10 cellular contexts compared by ENCODE assay signal in genomic region chr15:34754674-34755418, GRCh38. TPM values are rescaled to one million over a fixed set of nuclear protein-coding genes. Genes with fewer than 3 reads are reported as not detected.
DNase-seq lines count a peak whose midpoint lies in the region; ATAC-seq and TF ChIP-seq lines count a peak whose summit lies in the region.
"Had no signal": no experiment of that assay in that cellular context is flagged by ENCODE, and none has a peak within 500 bp of the region (broad histone marks: within the 10 kb centered on the region; RNA-seq: fewer than 3 reads in every experiment).

Gene GJD2 (minus strand): TSS chr15:34754998. CDS start chr15:34754488, 510 bp downstream.

- H3K4me1 Mint-ChIP-seq in naive thymus-derived CD4-positive, alpha-beta T cell: peaks cover 2 to 12% (median 5%) of the 10 kb centered on the region in 7 donors

- intact Hi-C loops in naive thymus-derived CD4-positive, alpha-beta T cell (cut with micrococcal nuclease): no loop called here

- H3K27me3 ChIP-seq in naive thymus-derived CD4-positive, alpha-beta T cell (ENCODE audit: control insufficient read depth in 2 of 2, insufficient read depth in 2 of 2, low read length in 2 of 2): peaks cover 0 to 3% of the 10 kb centered on the region in 2 donors

- CTCF ChIA-PET in AG04449 (lab: Yijun Ruan, JAX): interaction anchor here (0.9 kb wide), 1 partner anchor 165 kb away, joined by 4 read pairs; no protein-coding TSS in a partner anchor
- CTCF ChIA-PET in HEK293 (lab: Yijun Ruan, JAX): no interaction called here
- CTCF ChIA-PET in naive thymus-derived CD4-positive, alpha-beta T cell (lab: Charles Lee): no interaction called here

- no peak for ATAC-seq in naive thymus-derived CD4-positive, alpha-beta T cell
- ATAC-seq in HG03378 (IDR thresholded peaks at IDR 0.05; ENCODE audit: unreplicated experiment) (no peak), GM18909 (IDR thresholded peaks at IDR 0.05; ENCODE audit: poor library complexity, unreplicated experiment) (no peak)

- TF ChIP-seq CTCF in AG04449 (IDR thresholded peaks at IDR 0.05; ENCODE audit: insufficient read depth, low read length, missing control alignments): no peak
- 0 out of 2 replicates have a peak, but pooled peaks have one; percentile 11 for TF ChIP-seq CTCF in HEK293 (tag by site-specific recombination; IDR thresholded peaks at IDR 0.05)
- TF ChIP-seq CTCF in coronary artery (IDR thresholded peaks at IDR 0.05): no peak

- H3K27ac Mint-ChIP-seq in naive thymus-derived CD4-positive, alpha-beta T cell: no peak within 1 kb of the TSS

- no peak for DNase-seq in AG04449 (ENCODE audit: low read depth, low spot score)
- no peak for DNase-seq in coronary artery (ENCODE audit: low spot score)
- DNase-seq in naive thymus-derived CD4-positive, alpha-beta T cell: no peak
- no peak for DNase-seq in pons (ENCODE audit: low spot score)
- no peak for DNase-seq in cerebellar nuclear complex (lab: John Stamatoyannopoulos, UW)
- DNase-seq: GDM1 had no signal

- POLR2A ChIA-PET in AG04449 (lab: Yijun Ruan, JAX): no interaction called here
- POLR2A ChIA-PET in HEK293 (lab: Yijun Ruan, JAX): no interaction called here
- POLR2A ChIA-PET in naive thymus-derived CD4-positive, alpha-beta T cell (lab: Charles Lee): no interaction called here

- no peaks in the 10 kb centered on the region for H3K9me3 ChIP-seq in HEK293 (ENCODE audit: control insufficient read depth, insufficient read depth, low read depth, low read length)
- H3K9me3 ChIP-seq in naive thymus-derived CD4-positive, alpha-beta T cell (ENCODE audit: control insufficient read depth in 2 of 3, low read length in 3 of 3): no peaks in the 10 kb centered on the region

- no peaks in the 10 kb centered on the region for H3K36me3 ChIP-seq in HEK293 (ENCODE audit: control insufficient read depth in 2 of 2, insufficient read depth in 1 of 2, low read length in 2 of 2)
- no peaks in the 10 kb centered on the region for H3K36me3 ChIP-seq in naive thymus-derived CD4-positive, alpha-beta T cell (ENCODE audit: control insufficient read depth in 2 of 3, insufficient read depth in 3 of 3, low read length in 3 of 3)

- H3K27ac ChIP-seq in HEK293 (ENCODE audit: extremely low read depth, low read depth, low read length): no peak within 1 kb of the TSS
- H3K27ac ChIP-seq in coronary artery: no peak within 1 kb of the TSS
- no peak within 1 kb of the TSS for H3K27ac ChIP-seq in naive thymus-derived CD4-positive, alpha-beta T cell (ENCODE audit: low read depth, low read length)

- peak within 1 kb of the TSS in 7 of 10 donors; percentile 16 to 76 (median 58) for H3K4me3 Mint-ChIP-seq in naive thymus-derived CD4-positive, alpha-beta T cell

- H3K27me3 Mint-ChIP-seq in naive thymus-derived CD4-positive, alpha-beta T cell: peaks cover 66 to 81% (median 76%) of the 10 kb centered on the region in 5 donors

- H3K36me3 Mint-ChIP-seq in naive thymus-derived CD4-positive, alpha-beta T cell: no peaks in the 10 kb centered on the region

- peaks cover 0 to 13% (median 0%) of the 10 kb centered on the region in 11 donors for H3K9me3 Mint-ChIP-seq in naive thymus-derived CD4-positive, alpha-beta T cell

- H3K4me1 ChIP-seq in HEK293 (ENCODE audit: control insufficient read depth, insufficient read depth, low read length): no peaks in the 10 kb centered on the region
- no peaks in the 10 kb centered on the region for H3K4me1 ChIP-seq in naive thymus-derived CD4-positive, alpha-beta T cell (ENCODE audit: control insufficient read depth in 2 of 2, insufficient read depth in 2 of 2, low read length in 2 of 2)

- peak within 1 kb of the TSS; percentile 12 for H3K4me3 ChIP-seq in AG04449 (ENCODE audit: low read depth, low read length)
- peak within 1 kb of the TSS; percentile 26 for H3K4me3 ChIP-seq in HEK293 (ENCODE audit: low read depth, low read length)
- H3K4me3 ChIP-seq in coronary artery: peak within 1 kb of the TSS; percentile 61
- H3K4me3 ChIP-seq in naive thymus-derived CD4-positive, alpha-beta T cell (ENCODE audit: low read length): no peak within 1 kb of the TSS

TF ChIP-seq in HEK293, 187 proteins besides CTCF, POLR2A, EP300 and RAD21:
- TF ChIP-seq ZFHX2 (tag by site-specific recombination; conservative IDR thresholded peaks at IDR 0.05) (peak; percentile 17; the same call in 1 of the 2 replicates), ZNF394 (tag by site-specific recombination; IDR thresholded peaks at IDR 0.05; ENCODE audit: borderline replicate concordance) (no peak), ZBTB48 (tag by site-specific recombination; IDR thresholded peaks at IDR 0.05) (0 out of 2 replicates have a peak, but pooled peaks have one; percentile 27), PRDM10 (tag by site-specific recombination; IDR thresholded peaks at IDR 0.05) (peak; percentile 51; the same call in 1 of the 2 replicates), ZBTB26 (tag by site-specific recombination; optimal IDR thresholded peaks at IDR 0.05) (peak; percentile 66), ZBTB8A (tag by site-specific recombination; IDR thresholded peaks at IDR 0.05) (0 out of 2 replicates have a peak, but pooled peaks have one; percentile 12), ZBTB20 (tag by site-specific recombination; IDR thresholded peaks at IDR 0.05) (peak; percentile 48; the same call in 1 of the 2 replicates), ZFP37 (tag by site-specific recombination; IDR thresholded peaks at IDR 0.05) (no peak), ZNF335 (tag by site-specific recombination; conservative IDR thresholded peaks at IDR 0.05) (peak; percentile 43), ZBTB17 (tag by site-specific recombination; IDR thresholded peaks at IDR 0.05) (peak; percentile 30; the same call in 1 of the 2 replicates)

RNA-seq across cellular contexts. Expression of gene GJD2, which starts in this region (rescaled TPM):
- total RNA-seq in naive thymus-derived CD4-positive, alpha-beta T cell: not detected
- polyA plus RNA-seq in naive thymus-derived CD4-positive, alpha-beta T cell: not detected
- total RNA-seq: liver had no signal
- polyA plus RNA-seq: liver had no signal
